In the genomic region with DNA sequence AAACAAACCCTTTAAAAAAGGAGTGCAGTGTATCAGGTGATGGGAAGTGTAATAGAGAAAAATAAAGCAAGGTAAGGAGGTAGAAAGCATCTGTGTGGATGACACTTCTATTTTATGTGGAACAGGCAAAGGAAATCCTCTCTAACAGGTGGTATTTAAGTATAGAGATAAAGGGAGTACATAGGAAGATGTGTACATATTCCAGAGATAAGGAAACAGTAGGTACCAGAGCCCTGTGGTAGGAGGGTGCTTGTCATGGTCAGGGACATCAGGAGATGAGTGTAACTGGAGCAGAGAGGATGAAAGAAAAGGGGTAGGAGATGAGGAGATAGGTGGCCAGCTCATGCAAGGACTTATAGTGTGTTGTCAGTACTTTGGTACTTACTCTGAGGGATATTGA, we compare ENCODE assay signal across 28 cellular contexts.
"Had no signal": no experiment of that assay in that cellular context is flagged by ENCODE, and none has a peak within 500 bp of the region (broad histone marks: within the 10 kb centered on the region; RNA-seq: fewer than 3 reads in every experiment).

No MANE protein-coding gene starts in this region.

- DNase-seq: colonic mucosa; cortex of kidney; dermis blood vessel endothelial cell; dorsolateral prefrontal cortex; effector CD4-positive, alpha-beta T cell; effector CD8-positive, alpha-beta T cell; effector memory CD4-positive, alpha-beta T cell; effector memory CD8-positive, alpha-beta T cell; endodermal cell; erythroblast; esophagus squamous epithelium; foreskin fibroblast; foreskin keratinocyte; foreskin melanocyte; gastrocnemius medialis; glutamatergic neuron; head of caudate nucleus; heart left ventricle; heart right ventricle had no signal

- H3K27ac ChIP-seq: colonic mucosa, coronary artery, dorsolateral prefrontal cortex, epithelial cell of prostate, esophagus muscularis mucosa, esophagus squamous epithelium, foreskin keratinocyte, gastrocnemius medialis, gastroesophageal sphincter, heart left ventricle, heart right ventricle had no signal

- FAIRE-seq: colon, endometrium, endothelial cell of umbilical vein, frontal cortex had no signal

- H3K4me1 ChIP-seq: colonic mucosa, esophagus muscularis mucosa, esophagus squamous epithelium, foreskin keratinocyte, gastrocnemius medialis, gastroesophageal sphincter, heart left ventricle, heart right ventricle had no signal

- H3K27me3 ChIP-seq: colonic mucosa, esophagus muscularis mucosa, esophagus squamous epithelium, gastrocnemius medialis, gastroesophageal sphincter, heart left ventricle, heart right ventricle had no signal

- H3K9me3 ChIP-seq: colonic mucosa, gastrocnemius medialis had no signal

- H3K36me3 ChIP-seq: colonic mucosa, esophagus muscularis mucosa, esophagus squamous epithelium, gastrocnemius medialis, gastroesophageal sphincter, heart left ventricle, heart right ventricle had no signal

- H3K4me3 ChIP-seq: colonic mucosa, coronary artery, dorsolateral prefrontal cortex, esophagus muscularis mucosa, esophagus squamous epithelium, gastrocnemius medialis, gastroesophageal sphincter, heart left ventricle, heart right ventricle had no signal

- ATAC-seq: effector memory CD8-positive, alpha-beta T cell; esophagus mucosa; foreskin keratinocyte; gastrocnemius medialis; gastroesophageal sphincter; heart left ventricle; heart right ventricle had no signal
